In genomic region chr15:26314577-26314976, GRCh38 we compare ENCODE assay signal across 8 cellular contexts.
"Had no signal": no experiment of that assay in that cellular context is flagged by ENCODE, and none has a peak within 500 bp of the region (broad histone marks: within the 10 kb centered on the region; RNA-seq: fewer than 3 reads in every experiment).

No MANE protein-coding gene starts in this region.

- DNase-seq: GM23248, GOT3, H9, HCEC 1CT had no signal

- H3K4me3 ChIP-seq: GM23248 had no signal

- H2AFZ ChIP-seq: GM23248 had no signal

- ATAC-seq: HepG2 had no signal

- H3K27ac ChIP-seq: GM23248, HL-60, KMS-11 had no signal

- FAIRE-seq: H54, HepG2 had no signal

- H3K4me2 ChIP-seq: KMS-11 had no signal

- H3K9ac ChIP-seq: GM23248, KMS-11 had no signal
